ENCODE assay signal across 27 cellular contexts in the genomic region with DNA sequence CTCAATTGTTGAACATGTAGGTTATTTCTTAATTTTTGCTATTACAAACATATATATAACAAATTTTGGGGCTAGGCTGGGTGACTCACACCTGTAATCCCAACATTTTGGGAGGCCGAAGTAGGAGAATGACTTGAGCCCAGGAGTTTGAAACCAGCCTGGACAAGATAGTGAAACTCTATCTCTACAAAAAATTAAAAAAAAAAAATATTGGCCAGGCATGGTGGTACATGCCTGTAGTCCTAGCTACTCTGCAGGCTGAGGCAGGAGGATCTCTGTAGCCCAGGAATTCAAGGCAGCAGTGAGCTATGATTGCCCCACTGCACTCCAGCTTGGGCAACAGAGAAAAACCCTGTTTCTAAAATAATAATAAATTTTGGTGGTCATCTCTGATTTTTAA.
"Had no signal": no experiment of that assay in that cellular context is flagged by ENCODE, and none has a peak within 500 bp of the region (broad histone marks: within the 10 kb centered on the region; RNA-seq: fewer than 3 reads in every experiment).

No MANE protein-coding gene starts in this region.

- H3K27ac ChIP-seq: left lung, lower lobe of right lung, neural progenitor cell, neutrophil, parathyroid adenoma, right atrium auricular region, right lobe of liver, tibial nerve, uterus had no signal

- H3K9ac ChIP-seq: neural progenitor cell, parathyroid adenoma had no signal

- H3K27me3 Mint-ChIP-seq: naive B cell; stimulated activated memory B cell treated with anti-CD40 and anti-IgM and Interleukin-4, amounts not matched to agents 10 μg/mL and 1 μg/mL and 100 μg/mL, for 72 hours; stimulated activated naive CD8-positive, alpha-beta T cell treated with anti-CD3 and anti-CD28 coated beads, Interleukin-15, amount 100 ng/mL, for 72 hours; type B pancreatic cell had no signal

- H3K4me1 Mint-ChIP-seq: mesothelial cell of epicardium, nephron progenitor cell, neural progenitor cell had no signal

- H3K4me1 ChIP-seq: neural progenitor cell, parathyroid adenoma, right lobe of liver, uterus had no signal

- H3K9me3 ChIP-seq: left lung, lower lobe of right lung, neutrophil, right atrium auricular region, right lobe of liver, tibial nerve, uterus had no signal

- FAIRE-seq: kidney had no signal

- H3K27ac Mint-ChIP-seq: mesothelial cell of epicardium; nephron progenitor cell; neural progenitor cell; stimulated activated memory B cell treated with anti-CD40 and anti-IgM and Interleukin-4, amounts not matched to agents 10 μg/mL and 1 μg/mL and 100 μg/mL, for 72 hours; stimulated activated naive CD8-positive, alpha-beta T cell treated with anti-CD3 and anti-CD28 coated beads, Interleukin-15, amount 100 ng/mL, for 72 hours; type B pancreatic cell had no signal

- H3K27me3 ChIP-seq: left lung, neural progenitor cell, neutrophil, right atrium auricular region, right lobe of liver, tibial nerve, uterus had no signal

- H3K4me3 Mint-ChIP-seq: mesothelial cell of epicardium; naive B cell; natural killer cell; nephron progenitor cell; neural progenitor cell; stimulated activated memory B cell treated with anti-CD40 and anti-IgM and Interleukin-4, amounts not matched to agents 10 μg/mL and 1 μg/mL and 100 μg/mL, for 72 hours; stimulated activated naive CD8-positive, alpha-beta T cell treated with anti-CD3 and anti-CD28 coated beads, Interleukin-15, amount 100 ng/mL, for 72 hours; type B pancreatic cell had no signal

- H3K36me3 Mint-ChIP-seq: natural killer cell had no signal

- H3K9me3 Mint-ChIP-seq: mesothelial cell of epicardium; naive B cell; natural killer cell; nephron progenitor cell; neural progenitor cell; stimulated activated memory B cell treated with anti-CD40 and anti-IgM and Interleukin-4, amounts not matched to agents 10 μg/mL and 1 μg/mL and 100 μg/mL, for 72 hours; stimulated activated naive CD8-positive, alpha-beta T cell treated with anti-CD3 and anti-CD28 coated beads, Interleukin-15, amount 100 ng/mL, for 72 hours; type B pancreatic cell had no signal

- H3K4me2 ChIP-seq: neural progenitor cell, smooth muscle cell had no signal

- H2AFZ ChIP-seq: neural progenitor cell, parathyroid adenoma had no signal

- H3K4me3 ChIP-seq: left lung, lower lobe of right lung, neural progenitor cell, right atrium auricular region, right lobe of liver, smooth muscle cell, tibial nerve, uterus had no signal

- ATAC-seq: left colon; left lung; lower lobe of right lung; natural killer cell; right lobe of liver; stimulated activated memory B cell treated with anti-CD40 and anti-IgM and Interleukin-4, amounts not matched to agents 10 μg/mL and 1 μg/mL and 100 μg/mL, for 72 hours; stimulated activated naive CD8-positive, alpha-beta T cell treated with anti-CD3 and anti-CD28 coated beads, Interleukin-15, amount 100 ng/mL, for 72 hours had no signal

- DNase-seq: kidney; left colon; left lung; lower lobe of right lung; mesendoderm; naive B cell; natural killer cell; nephron progenitor cell; occipital lobe; right lobe of liver; stimulated activated CD4-positive, alpha-beta T cell treated with anti-CD3 and anti-CD28 coated beads, Interleukin-1b, Interleukin-23, amount 100 ng/mL, for 48 hours; stimulated activated CD4-positive, alpha-beta T cell treated with anti-CD3 and anti-CD28 coated beads, Interleukin-2, amount 100 ng/mL, for 48 hours; stimulated activated CD4-positive, alpha-beta T cell treated with anti-CD3 and anti-CD28 coated beads, Interleukin-4, amount 100 ng/mL, for 4 hours; stimulated activated CD8-positive, alpha-beta memory T cell treated with anti-CD3 and anti-CD28 coated beads, Interleukin-4, amount 100 ng/mL, for 48 hours; stimulated activated naive CD4-positive, alpha-beta T cell treated with Interleukin-2 at 50 U/mL for 16 hours; stimulated activated naive CD8-positive, alpha-beta T cell treated with anti-CD3 and anti-CD28 coated beads, Interleukin-15, amount 100 ng/mL, for 72 hours; substantia nigra; uterus had no signal

- H3K36me3 ChIP-seq: neural progenitor cell, uterus had no signal

- H3K79me2 ChIP-seq: parathyroid adenoma had no signal
